Comparison of ENCODE assay signal across 8 cellular contexts in the genomic region with DNA sequence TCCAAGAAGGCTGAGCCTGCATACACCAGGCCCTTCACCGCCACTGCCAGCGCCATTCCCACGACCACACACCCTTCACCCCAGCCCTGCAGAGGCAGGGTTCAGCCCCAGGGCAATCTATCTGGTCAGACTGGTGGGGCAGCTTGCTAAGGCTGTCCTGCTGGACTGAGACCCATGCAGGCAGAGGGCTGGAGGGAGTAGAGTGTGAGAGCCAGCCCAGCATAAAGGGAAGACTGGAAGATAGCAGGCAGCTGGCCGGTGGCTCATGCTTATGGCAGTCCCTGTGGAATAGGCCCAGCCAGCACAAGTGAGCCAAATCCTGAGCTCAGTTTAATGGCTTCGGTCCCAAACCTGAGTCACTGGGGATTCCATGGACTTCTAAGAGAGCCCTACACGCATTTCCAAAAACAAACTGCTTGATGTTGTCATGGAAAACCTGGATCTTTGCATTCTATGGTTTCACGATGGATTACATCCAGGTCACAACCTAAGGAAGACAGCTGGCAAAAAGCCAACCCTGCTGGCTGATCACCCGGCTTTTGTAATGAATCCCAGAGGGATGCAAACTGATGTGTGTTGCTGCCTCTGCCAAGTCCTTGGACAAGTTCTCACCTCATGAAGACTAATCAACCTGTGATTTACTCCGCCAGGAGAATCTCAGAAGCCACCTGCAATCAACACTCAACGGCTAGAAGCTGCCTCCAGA.
DNase-seq lines count a peak whose midpoint lies in the region; ATAC-seq and TF ChIP-seq lines count a peak whose summit lies in the region.

No MANE protein-coding gene starts in this region.

- peak overlapping the region; percentile 85 for H2BK5ac ChIP-seq in trophoblast cell (ENCODE audit: low read depth, low read length, poor library complexity)

- peaks cover 6% of the 10 kb centered on the region for H3K79me1 ChIP-seq in trophoblast cell (ENCODE audit: low read length)

- DNase-seq in HEK293T (ENCODE audit: extremely low spot score): peak; percentile 28
- peak; percentile 93 to 96 for DNase-seq in SJCRH30
- peak; percentile 92 for DNase-seq in globus pallidus (ENCODE audit: low spot score)
- DNase-seq in trophoblast cell: peak; percentile 98 to 99
- no peak for DNase-seq in activated CD4-positive, alpha-beta T cell treated with anti-CD3 and anti-CD28 coated beads, Interleukin-2, amount 50 U/mL, for 48 hours

- no peak overlapping the region for H2AFZ ChIP-seq in trophoblast cell (ENCODE audit: insufficient read depth, low read length, poor library complexity)

- peak overlapping the region; percentile 40 for H3K4me2 ChIP-seq in trophoblast cell (ENCODE audit: low read length)

- peak overlapping the region; percentile 53 for H3K18ac ChIP-seq in trophoblast cell (ENCODE audit: low read length)

- no peak overlapping the region for H3K23ac ChIP-seq in trophoblast cell (ENCODE audit: low read length)

- H3K4me3 ChIP-seq in SJCRH30 (no peak overlapping the region), trophoblast cell (ENCODE audit: low read depth, low read length) (no peak overlapping the region)

- no peak for ATAC-seq in GM19328 (IDR thresholded peaks at IDR 0.05; ENCODE audit: unreplicated experiment)
- ATAC-seq in HG02884 (IDR thresholded peaks at IDR 0.05; ENCODE audit: unreplicated experiment): no peak
- ATAC-seq in HG03039 (IDR thresholded peaks at IDR 0.05; ENCODE audit: unreplicated experiment): no peak

- no CpG with 5 or more reads among the region's 10 CpGs for WGBS in trophoblast cell (ENCODE audit: extremely low coverage, insufficient coverage, insufficient read length)

- H3K9me3 ChIP-seq in SJCRH30 (replicated peaks) (no peaks in the 10 kb centered on the region), trophoblast cell (ENCODE audit: insufficient read depth, low read depth, low read length) (no peaks in the 10 kb centered on the region)

- H3K36me3 ChIP-seq in SJCRH30 (no peaks in the 10 kb centered on the region), trophoblast cell (ENCODE audit: control insufficient read depth in 1 of 2, insufficient read depth in 2 of 2, low read length in 2 of 2) (peaks cover 4 to 7% of the 10 kb centered on the region in 2 experiments)

- H3K4me1 ChIP-seq in SJCRH30 (peaks cover 46% of the 10 kb centered on the region), trophoblast cell (ENCODE audit: control insufficient read depth in 1 of 2, insufficient read depth in 2 of 2, low read length in 2 of 2) (peaks cover 34 to 44% of the 10 kb centered on the region in 2 experiments)

- H4K8ac ChIP-seq in trophoblast cell (ENCODE audit: low read depth, low read length): peak overlapping the region; percentile 22

- peak overlapping the region; percentile 50 for H3K27ac ChIP-seq in SJCRH30
- peak overlapping the region; percentile 86 for H3K27ac ChIP-seq in trophoblast cell (ENCODE audit: low read depth, low read length)

- no peak overlapping the region for H3K9ac ChIP-seq in trophoblast cell (ENCODE audit: low read length)

- POLR2A ChIA-PET in HEK293T (lab: Yijun Ruan, JAX): interaction anchor here (0.5 to 1.1 kb wide), 2 partner anchors 9 to 1161 kb away, joined by 3 to 4 read pairs; no protein-coding TSS in a partner anchor

- H2BK120ac ChIP-seq in trophoblast cell (ENCODE audit: insufficient read depth, low read length, poor library complexity): peak overlapping the region; percentile 41

- H3K27me3 ChIP-seq in SJCRH30 (no peaks in the 10 kb centered on the region), trophoblast cell (ENCODE audit: insufficient read depth, low read length) (no peaks in the 10 kb centered on the region)

- CTCF ChIA-PET in HEK293T (lab: Yijun Ruan, JAX): interaction anchor here (0.6 kb wide), 2 partner anchors 190 to 1803 kb away, joined by 3 to 4 read pairs; no protein-coding TSS in a partner anchor

- H3K14ac ChIP-seq in trophoblast cell (ENCODE audit: low read length): peak overlapping the region; percentile 15

- H3K4ac ChIP-seq in trophoblast cell (ENCODE audit: low read depth, low read length): peak overlapping the region; percentile 15

- peak overlapping the region; percentile 85 for H2BK12ac ChIP-seq in trophoblast cell (ENCODE audit: low read length)

- peaks cover 2% of the 10 kb centered on the region for H3K79me2 ChIP-seq in trophoblast cell (ENCODE audit: control insufficient read depth, insufficient read depth, low read length, poor library complexity)

- peak overlapping the region; percentile 57 for H4K91ac ChIP-seq in trophoblast cell (ENCODE audit: low read depth, low read length)

- peak overlapping the region; percentile 64 for H2AK5ac ChIP-seq in trophoblast cell (ENCODE audit: low read length)

- no peak overlapping the region for H4K12ac ChIP-seq in trophoblast cell (ENCODE audit: low read depth, low read length)

TF ChIP-seq in HEK293T, 16 proteins besides CTCF, POLR2A, EP300 and RAD21:
- TF ChIP-seq L3MBTL2 (conservative IDR thresholded peaks at IDR 0.05): no peak
TF ChIP-seq in HEK293T: peak in this region for 0.

Comparison
In these comparisons a context has a peak if more than half of its experiments do, and no peak if none do; other contexts are left out.
1. DNase-seq: peak in HEK293T (single experiment), SJCRH30 (2 of 2), globus pallidus (single experiment) and trophoblast cell (2 of 2); none in activated CD4-positive, alpha-beta T cell treated with anti-CD3 and anti-CD28 coated beads, Interleukin-2, amount 50 U/mL, for 48 hours (0 of 2).